ENCODE assay signal across 1 cellular context in genomic region chr4:86940176-86940575, GRCh38.
TF ChIP-seq lines count a peak whose summit lies in the region.

No MANE protein-coding gene starts in this region.

TF ChIP-seq in IMR-90, 13 proteins besides CTCF, POLR2A, EP300 and RAD21:
- peak; percentile 57; the same call in 1 of the 2 replicates for TF ChIP-seq CEBPB (IDR thresholded peaks at IDR 0.05; ENCODE audit: low read depth, low read length)
- no peak for TF ChIP-seq BHLHE40 (IDR thresholded peaks at IDR 0.05; ENCODE audit: low read depth, low read length)
